In genomic region chr5:119522841-119523240, GRCh38 we compare ENCODE assay signal across 1 cellular context.
TF ChIP-seq lines count a peak whose summit lies in the region.

No MANE protein-coding gene starts in this region.

TF ChIP-seq in HepG2, 621 proteins besides CTCF, POLR2A, EP300 and RAD21 (continued from another document and continues in another):
- TF ChIP-seq ZBTB21 (CRISPR knock-in tag; IDR thresholded peaks at IDR 0.05) (no peak), FOXP4 (CRISPR knock-in tag; IDR thresholded peaks at IDR 0.05) (peak; percentile 66), PHF20 (CRISPR knock-in tag; IDR thresholded peaks at IDR 0.05) (no peak), RARA (CRISPR knock-in tag; IDR thresholded peaks at IDR 0.05) (peak; percentile 17; the same call in 1 of the 2 replicates), FOXJ3 (CRISPR knock-in tag; IDR thresholded peaks at IDR 0.05; ENCODE audit: borderline replicate concordance) (peak; percentile 68; the same call in 1 of the 2 replicates), AHDC1 (CRISPR knock-in tag; IDR thresholded peaks at IDR 0.05; ENCODE audit: borderline replicate concordance) (peak; percentile 83; the same call in 1 of the 2 replicates), ZNF687 (CRISPR knock-in tag; IDR thresholded peaks at IDR 0.05) (no peak), ZBTB8A (CRISPR knock-in tag; IDR thresholded peaks at IDR 0.05; ENCODE audit: borderline replicate concordance, low read depth) (no peak), KIAA2018 (CRISPR knock-in tag; IDR thresholded peaks at IDR 0.05; ENCODE audit: borderline replicate concordance) (no peak), FOXA3 (CRISPR knock-in tag; IDR thresholded peaks at IDR 0.05) (peak; percentile 74), ELF3 (CRISPR knock-in tag; IDR thresholded peaks at IDR 0.05) (peak; percentile 58; the same call in 1 of the 2 replicates), ETS1 (CRISPR knock-in tag; IDR thresholded peaks at IDR 0.05) (no peak), ZNF556 (CRISPR knock-in tag; IDR thresholded peaks at IDR 0.05; ENCODE audit: borderline replicate concordance) (no peak), MIXL1 (CRISPR knock-in tag; IDR thresholded peaks at IDR 0.05) (0 out of 2 replicates have a peak, but pooled peaks have one; percentile 48), U2AF1 (optimal IDR thresholded peaks at IDR 0.05; ENCODE audit: low read depth, low read length) (no peak), GFI1 (CRISPR knock-in tag; IDR thresholded peaks at IDR 0.05; ENCODE audit: borderline replicate concordance) (peak; percentile 73), RAD51 (IDR thresholded peaks at IDR 0.05; ENCODE audit: borderline replicate concordance) (no peak), IKZF1 (IDR thresholded peaks at IDR 0.05) (no peak), ZNF292 (CRISPR knock-in tag; IDR thresholded peaks at IDR 0.05; ENCODE audit: borderline replicate concordance, low read depth) (peak; percentile 30; the same call in 1 of the 2 replicates), BRD4 (CRISPR knock-in tag; IDR thresholded peaks at IDR 0.05) (no peak), ATF2 (CRISPR knock-in tag; IDR thresholded peaks at IDR 0.05) (no peak), ZNF430 (CRISPR knock-in tag; IDR thresholded peaks at IDR 0.05) (no peak), RELA (CRISPR knock-in tag; IDR thresholded peaks at IDR 0.05) (no peak), TEF (CRISPR knock-in tag; IDR thresholded peaks at IDR 0.05) (no peak), SKIL (CRISPR knock-in tag; IDR thresholded peaks at IDR 0.05; ENCODE audit: borderline replicate concordance) (no peak), ZFP36 (IDR thresholded peaks at IDR 0.05; ENCODE audit: borderline replicate concordance, low read depth, low read length, partially characterized antibody) (no peak), TCF7 (IDR thresholded peaks at IDR 0.05; ENCODE audit: low read depth) (peak; percentile 19; the same call in 1 of the 2 replicates), ZNF790 (CRISPR knock-in tag; IDR thresholded peaks at IDR 0.05; ENCODE audit: borderline replicate concordance) (no peak)
